ENCODE assay signal across 13 cellular contexts in the genomic region with DNA sequence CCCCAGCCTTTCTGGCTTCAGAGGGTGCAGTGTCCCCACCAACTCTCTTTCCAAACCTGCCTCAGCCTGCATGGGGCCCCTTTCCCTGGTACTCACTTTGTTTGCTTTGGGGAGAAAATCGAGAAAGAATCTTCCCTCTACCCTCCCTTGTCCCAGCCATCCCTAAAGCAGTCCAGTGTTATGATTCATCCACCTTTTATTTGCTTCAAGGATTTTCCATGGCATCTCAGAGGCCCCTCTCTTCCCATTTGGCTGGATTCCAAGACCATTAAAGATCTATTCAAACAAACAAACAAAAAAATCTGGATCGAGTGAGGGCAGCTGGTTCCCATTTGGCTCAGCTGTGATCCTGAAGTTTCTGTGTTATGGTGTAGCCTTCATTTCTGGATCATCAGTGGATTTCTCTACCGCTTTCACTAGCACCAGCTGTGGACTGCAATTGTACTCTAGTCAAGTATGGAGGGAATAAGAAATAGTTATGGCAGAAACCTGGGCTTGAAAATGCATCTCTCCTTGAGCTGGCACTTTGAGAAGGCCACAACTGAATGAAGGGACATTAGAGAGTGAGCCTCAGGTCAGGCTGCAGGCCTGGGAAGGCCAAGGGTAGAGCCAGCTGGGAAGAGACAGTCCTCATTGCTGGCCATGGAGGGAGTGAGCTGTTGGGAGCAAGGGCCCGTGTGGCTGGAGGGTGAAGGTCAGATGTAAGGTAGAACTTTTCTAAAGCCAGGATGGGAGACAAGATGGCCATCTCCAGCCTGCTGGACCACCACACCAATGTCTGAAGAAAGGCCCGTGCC. TPM values are rescaled to one million over a fixed set of nuclear protein-coding genes. Genes with fewer than 3 reads are reported as not detected.
DNase-seq lines count a peak whose midpoint lies in the region; ATAC-seq, FAIRE-seq and TF ChIP-seq lines count a peak whose summit lies in the region.
"Had no signal": no experiment of that assay in that cellular context is flagged by ENCODE, and none has a peak within 500 bp of the region (broad histone marks: within the 10 kb centered on the region; RNA-seq: fewer than 3 reads in every experiment).

No MANE protein-coding gene starts in this region.

- peaks cover 4% of the 10 kb centered on the region for H3K27me3 ChIP-seq in astrocyte (ENCODE audit: insufficient read depth, low read length)
- peaks cover 0 to 10% of the 10 kb centered on the region in 2 donors for H3K27me3 ChIP-seq in left lung

- no peaks in the 10 kb centered on the region for H3K79me2 ChIP-seq in astrocyte (ENCODE audit: insufficient read depth, low read length)

- H2AFZ ChIP-seq in astrocyte (ENCODE audit: low read depth, low read length), result no peak overlapping the region

- H3K9ac ChIP-seq in astrocyte (ENCODE audit: low read length), result no peak overlapping the region

- H3K4me3 Mint-ChIP-seq in astrocyte (ENCODE audit: unreplicated experiment), result no peak overlapping the region
- H3K4me3 Mint-ChIP-seq: memory B cell had no signal

- H3K4me3 ChIP-seq in astrocyte (ENCODE audit: insufficient read depth, low read depth, low read length) (no peak overlapping the region), left lung (no peak overlapping the region)

- FAIRE-seq in astrocyte (lab: Jason Lieb, UNC), result no peak

- intact Hi-C loops in left lung (cut with DNase I), result no loop called here

- H3K9me3 Mint-ChIP-seq in astrocyte (ENCODE audit: unreplicated experiment), result peaks cover 3% of the 10 kb centered on the region
- H3K9me3 Mint-ChIP-seq: memory B cell had no signal

- peak; percentile 65 for DNase-seq in DMS79 treated with DMSO at 0.1 percent for 48 hours (lab: John Stamatoyannopoulos, UW)
- DNase-seq in NCI-H1417 treated with DMSO at 0.1 percent for 48 hours (lab: John Stamatoyannopoulos, UW), result peak; percentile 52
- DNase-seq in astrocyte (ENCODE audit: low read depth), result peak; percentile 44
- DNase-seq in kidney tubule cell (ENCODE audit: low spot score), result peak; percentile 61
- DNase-seq in iPS-NIHi11 (ENCODE audit: low spot score), result no peak
- no peak for DNase-seq in left lung
- DNase-seq: effector memory CD4-positive, alpha-beta T cell; GDM1; NCI-H226; T-helper 2 cell had no signal

- peaks cover 14% of the 10 kb centered on the region for H3K4me1 Mint-ChIP-seq in astrocyte (ENCODE audit: low read depth, unreplicated experiment)

- no peak overlapping the region for H3K27ac ChIP-seq in astrocyte (ENCODE audit: low read depth, low read length)
- H3K27ac ChIP-seq in left lung, result no peak overlapping the region

- no peaks in the 10 kb centered on the region for H3K4me1 ChIP-seq in astrocyte (ENCODE audit: insufficient read depth, low read length)
- H3K4me1 ChIP-seq in left lung, result no peaks in the 10 kb centered on the region

- no peaks in the 10 kb centered on the region for H4K20me1 ChIP-seq in astrocyte (ENCODE audit: insufficient read depth, low read length)

- peaks cover 14% of the 10 kb centered on the region for H3K27me3 Mint-ChIP-seq in astrocyte (ENCODE audit: low read depth, unreplicated experiment)

- H3K4me2 ChIP-seq in astrocyte (ENCODE audit: low read length), result peak overlapping the region; percentile 25

- no peak for TF ChIP-seq CTCF in astrocyte (IDR thresholded peaks at IDR 0.05; ENCODE audit: insufficient read depth, low read depth, low read length)
- TF ChIP-seq CTCF in left lung (IDR thresholded peaks at IDR 0.05), result no peak

- H3K9me3 ChIP-seq in astrocyte (ENCODE audit: insufficient read depth, low read depth, low read length) (no peaks in the 10 kb centered on the region), left lung (no peaks in the 10 kb centered on the region)

- H3K36me3 ChIP-seq in astrocyte (ENCODE audit: insufficient read depth, low read length), result no peaks in the 10 kb centered on the region
- no peaks in the 10 kb centered on the region for H3K36me3 ChIP-seq in left lung

- ATAC-seq in GM19395 (IDR thresholded peaks at IDR 0.05; ENCODE audit: unreplicated experiment) (no peak), GM21381 (IDR thresholded peaks at IDR 0.05; ENCODE audit: unreplicated experiment) (no peak), left lung (no peak)

- no peaks in the 10 kb centered on the region for H3K36me3 Mint-ChIP-seq in astrocyte (ENCODE audit: low read depth, unreplicated experiment)
- H3K36me3 Mint-ChIP-seq: memory B cell had no signal

- H3K27ac Mint-ChIP-seq in astrocyte (ENCODE audit: unreplicated experiment), result no peak overlapping the region
- H3K27ac Mint-ChIP-seq: memory B cell had no signal

RNA-seq across cellular contexts. Expression of gene KRT71, which starts 13.7 kb away (rescaled TPM):
- total RNA-seq in astrocyte (not detected in 2 replicates), left lung (not detected)

RNA-seq across cellular contexts. Expression of gene KRT5, which starts 19.0 kb away (rescaled TPM):
- total RNA-seq in astrocyte (0.25 TPM in 1 of 2 replicates, not detected in the other), left lung (1 to 10 TPM in 1 of 2 donors, under 1 TPM in 1; 0.79 to 9.8 TPM)

RNA-seq across cellular contexts. Expression of gene KRT74, which starts 34.4 kb away (rescaled TPM):
- not detected in 2 replicates for total RNA-seq in astrocyte
- not detected for total RNA-seq in left lung

RNA-seq across cellular contexts. Expression of gene KRT6A, which starts 46.2 kb away (rescaled TPM):
- total RNA-seq in astrocyte (0.95 and 1.4 TPM in 2 replicates), left lung (10 to 100 TPM; 24.4 to 32.0 TPM)

Comparison
In these comparisons a context has a peak if more than half of its experiments do, and no peak if none do; other contexts are left out.
1. DNase-seq: peak in DMS79 treated with DMSO at 0.1 percent for 48 hours (single experiment), NCI-H1417 treated with DMSO at 0.1 percent for 48 hours (single experiment), astrocyte (single experiment) and kidney tubule cell (single experiment); none in iPS-NIHi11 (single experiment) and left lung (0 of 2).